Comparison of ENCODE assay signal across 11 cellular contexts in the genomic region with DNA sequence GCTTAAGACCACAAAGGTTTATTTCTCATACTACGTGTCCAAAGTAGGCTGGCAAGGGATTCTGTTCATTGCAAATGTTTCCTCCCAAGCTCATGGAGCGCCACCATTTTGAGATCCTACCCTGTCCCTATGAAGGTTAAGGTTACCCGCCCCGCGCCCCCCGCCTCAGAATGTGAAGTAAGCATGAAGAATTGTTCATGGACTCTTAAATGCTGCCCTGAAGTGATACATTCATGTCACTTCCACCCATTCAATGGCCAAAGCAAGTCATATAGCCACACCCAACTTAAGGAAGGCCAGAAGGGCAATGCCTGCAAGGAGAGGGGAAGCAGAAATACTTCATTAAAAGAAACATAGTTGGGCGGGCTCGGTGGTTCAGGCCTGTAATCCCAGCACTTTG. TPM values are rescaled to one million over a fixed set of nuclear protein-coding genes. Genes with fewer than 3 reads are reported as not detected.
DNase-seq lines count a peak whose midpoint lies in the region; ATAC-seq and TF ChIP-seq lines count a peak whose summit lies in the region.
"Had no signal": no experiment of that assay in that cellular context is flagged by ENCODE, and none has a peak within 500 bp of the region (broad histone marks: within the 10 kb centered on the region; RNA-seq: fewer than 3 reads in every experiment).

No MANE protein-coding gene starts in this region.

- no peak for DNase-seq in CD4-positive, CD25-positive, alpha-beta regulatory T cell
- DNase-seq in NB4 (ENCODE audit: low read depth) (no peak), neural progenitor cell (ENCODE audit: low spot score) (no peak), hepatic stellate cell (ENCODE audit: low spot score) (no peak), RKO (ENCODE audit: low spot score) (no peak)
- DNase-seq in stimulated activated CD4-positive, alpha-beta T cell treated with anti-CD3 and anti-CD28 coated beads, Interleukin-1b, Interleukin-23, amount 100 ng/mL, for 48 hours = no peak

- H4K20me1 ChIP-seq in neural progenitor cell (ENCODE audit: low read depth) = no peaks in the 10 kb centered on the region

- H3K79me2 ChIP-seq in neural progenitor cell (ENCODE audit: low read depth) = peaks cover 26% of the 10 kb centered on the region

- TF ChIP-seq CTCF in NB4 (IDR thresholded peaks at IDR 0.05; ENCODE audit: low read depth, low read length) (no peak), neural progenitor cell (IDR thresholded peaks at IDR 0.05) (no peak)

- H3K9me3 ChIP-seq in CD4-positive, CD25-positive, alpha-beta regulatory T cell (ENCODE audit: control insufficient read depth in 2 of 2, low read length in 2 of 2) = no peaks in the 10 kb centered on the region
- H3K9me3 ChIP-seq in duodenal mucosa (ENCODE audit: control insufficient read depth in 1 of 2, low read length in 2 of 2) = no peaks in the 10 kb centered on the region
- no peaks in the 10 kb centered on the region for H3K9me3 ChIP-seq in neural progenitor cell (ENCODE audit: low read depth)

- H3K27ac ChIP-seq in CD4-positive, CD25-positive, alpha-beta regulatory T cell (ENCODE audit: insufficient read depth, low read length, poor library complexity, severe bottlenecking) = peak overlapping the region; percentile 97
- H3K27ac ChIP-seq in duodenal mucosa (ENCODE audit: low read depth, low read length) = peak overlapping the region; percentile 98
- no peak overlapping the region for H3K27ac ChIP-seq in neural progenitor cell

- peaks cover 0 to 2% (median 0%) of the 10 kb centered on the region in 7 donors for H3K9me3 Mint-ChIP-seq in CD4-positive, CD25-positive, alpha-beta regulatory T cell
- no peaks in the 10 kb centered on the region for H3K9me3 Mint-ChIP-seq in neural progenitor cell

- no peak for TF ChIP-seq POLR2A in NB4 (IDR thresholded peaks at IDR 0.05; ENCODE audit: extremely low read depth, insufficient read length)

- peaks cover 34% of the 10 kb centered on the region for H3F3A ChIP-seq in neural progenitor cell (ENCODE audit: low read depth)

- peak overlapping the region in 3 of 4 donors; percentile 71 to 83 (median 82) for H3K4me3 Mint-ChIP-seq in CD4-positive, CD25-positive, alpha-beta regulatory T cell
- peak overlapping the region; percentile 86 for H3K4me3 Mint-ChIP-seq in neural progenitor cell

- H3K4me3 ChIP-seq in CD4-positive, CD25-positive, alpha-beta regulatory T cell (ENCODE audit: low read depth, low read length) = no peak overlapping the region
- H3K4me3 ChIP-seq in NB4 (ENCODE audit: low read depth, low read length) (peak overlapping the region; percentile 86), duodenal mucosa (ENCODE audit: low read depth in 1 of 2, low read length in 2 of 2) (peak overlapping the region; percentile 66 to 82), neural progenitor cell (peak overlapping the region; percentile 61)

- H2AFZ ChIP-seq in neural progenitor cell (replicated peaks) = no peak overlapping the region

- peak overlapping the region in 2 of 3 donors; percentile 68 to 91 for H3K27ac Mint-ChIP-seq in CD4-positive, CD25-positive, alpha-beta regulatory T cell
- H3K27ac Mint-ChIP-seq in neural progenitor cell = no peak overlapping the region

- peaks cover 13% of the 10 kb centered on the region for H3K27me3 Mint-ChIP-seq in CD4-positive, CD25-positive, alpha-beta regulatory T cell
- peaks cover 5% of the 10 kb centered on the region for H3K27me3 Mint-ChIP-seq in neural progenitor cell (ENCODE audit: insufficient read depth, low read depth)

- peak overlapping the region; percentile 89 for H3K4me2 ChIP-seq in neural progenitor cell

- H3K9ac ChIP-seq in duodenal mucosa (ENCODE audit: low read depth in 1 of 2, low read length in 2 of 2) = peak overlapping the region; percentile 88 to 97
- H3K9ac ChIP-seq in neural progenitor cell = no peak overlapping the region

- ATAC-seq in CD4-positive, CD25-positive, alpha-beta regulatory T cell (ENCODE audit: low read depth in 2 of 2) = no peak
- no peak for ATAC-seq in HG03135 (IDR thresholded peaks at IDR 0.05; ENCODE audit: unreplicated experiment)

- peaks cover 19% of the 10 kb centered on the region for H3K4me1 ChIP-seq in CD4-positive, CD25-positive, alpha-beta regulatory T cell (ENCODE audit: control insufficient read depth, insufficient read depth, low read length, poor library complexity, severe bottlenecking)
- H3K4me1 ChIP-seq in duodenal mucosa (ENCODE audit: control insufficient read depth in 1 of 2, insufficient read depth in 2 of 2, low read length in 2 of 2) (peaks cover 43 to 53% of the 10 kb centered on the region in 2 donors), neural progenitor cell (peaks cover 28% of the 10 kb centered on the region)

- H3K27me3 ChIP-seq in CD4-positive, CD25-positive, alpha-beta regulatory T cell (ENCODE audit: control insufficient read depth, insufficient read depth, low read length) = peaks cover 1% of the 10 kb centered on the region
- H3K27me3 ChIP-seq in duodenal mucosa (ENCODE audit: control insufficient read depth in 1 of 2, insufficient read depth in 2 of 2, low read length in 2 of 2) = no peaks in the 10 kb centered on the region
- no peaks in the 10 kb centered on the region for H3K27me3 ChIP-seq in neural progenitor cell

- H3K36me3 ChIP-seq in CD4-positive, CD25-positive, alpha-beta regulatory T cell (ENCODE audit: control insufficient read depth, insufficient read depth, low read length) = no peaks in the 10 kb centered on the region
- H3K36me3 ChIP-seq in duodenal mucosa (ENCODE audit: control insufficient read depth in 1 of 2, insufficient read depth in 2 of 2, low read length in 2 of 2) = no peaks in the 10 kb centered on the region
- H3K36me3 ChIP-seq in neural progenitor cell = no peaks in the 10 kb centered on the region

- H3K4me1 Mint-ChIP-seq in CD4-positive, CD25-positive, alpha-beta regulatory T cell = peaks cover 13 to 33% (median 17%) of the 10 kb centered on the region in 4 donors
- peaks cover 64% of the 10 kb centered on the region for H3K4me1 Mint-ChIP-seq in neural progenitor cell

- no peaks in the 10 kb centered on the region for H3K36me3 Mint-ChIP-seq in CD4-positive, CD25-positive, alpha-beta regulatory T cell
- no peaks in the 10 kb centered on the region for H3K36me3 Mint-ChIP-seq in neural progenitor cell

RNA-seq across cellular contexts. Expression of a gene that starts 4.2 kb away (rescaled TPM):
- not detected for total RNA-seq in CD4-positive, CD25-positive, alpha-beta regulatory T cell
- polyA plus RNA-seq in CD4-positive, CD25-positive, alpha-beta regulatory T cell = not detected
- total RNA-seq in neural progenitor cell (ENCODE audit: low replicate concordance) = 0.22 and 1.3 TPM in 2 replicates
- total RNA-seq: pulmonary artery endothelial cell had no signal

RNA-seq across cellular contexts. Expression of a gene that starts 6.6 kb away (rescaled TPM):
- 5.0 TPM for total RNA-seq in CD4-positive, CD25-positive, alpha-beta regulatory T cell
- polyA plus RNA-seq in CD4-positive, CD25-positive, alpha-beta regulatory T cell = 1 to 10 TPM; 1.1 to 1.9 (median 1.3) TPM
- 46.2 and 231 TPM in 2 replicates for total RNA-seq in neural progenitor cell (ENCODE audit: low replicate concordance)

RNA-seq across cellular contexts. Expression of a gene that starts 35.0 kb away (rescaled TPM):
- total RNA-seq in CD4-positive, CD25-positive, alpha-beta regulatory T cell = 7.4 TPM
- under 1 TPM in 2 of 4 donors, not detected in 2; 0.07 to 0.64 TPM for polyA plus RNA-seq in CD4-positive, CD25-positive, alpha-beta regulatory T cell
- total RNA-seq in neural progenitor cell (ENCODE audit: low replicate concordance) = 15.0 and 46.0 TPM in 2 replicates

RNA-seq across cellular contexts. Expression of a gene that starts 47.5 kb away (rescaled TPM):
- not detected for total RNA-seq in CD4-positive, CD25-positive, alpha-beta regulatory T cell
- polyA plus RNA-seq in CD4-positive, CD25-positive, alpha-beta regulatory T cell = not detected
- total RNA-seq in neural progenitor cell (ENCODE audit: low replicate concordance) = not detected in 2 replicates
- total RNA-seq: esophagus mucosa, HT1080, pulmonary artery endothelial cell had no signal

RNA-seq across cellular contexts. Expression of a gene that starts 50.8 kb away (rescaled TPM):
- not detected for total RNA-seq in CD4-positive, CD25-positive, alpha-beta regulatory T cell
- not detected for polyA plus RNA-seq in CD4-positive, CD25-positive, alpha-beta regulatory T cell
- total RNA-seq in neural progenitor cell (ENCODE audit: low replicate concordance) = under 0.01 TPM in 1 of 2 replicates, not detected in the other
- total RNA-seq: esophagus mucosa, HT1080, pulmonary artery endothelial cell had no signal
